Comparison of ENCODE assay signal across 1 cellular context in genomic region chr15:40349163-40349562, GRCh38.
TF ChIP-seq lines count a peak whose summit lies in the region.

No MANE protein-coding gene starts in this region.

TF ChIP-seq in IMR-90, 13 proteins besides CTCF, POLR2A, EP300 and RAD21:
- TF ChIP-seq USF2 (IDR thresholded peaks at IDR 0.05; ENCODE audit: low read depth, low read length) (no peak), MAFK (IDR thresholded peaks at IDR 0.05; ENCODE audit: low read depth, low read length) (no peak), MXI1 (IDR thresholded peaks at IDR 0.05; ENCODE audit: borderline replicate concordance, low read depth, low read length) (no peak), BHLHE40 (IDR thresholded peaks at IDR 0.05; ENCODE audit: low read depth, low read length) (no peak), ELK1 (IDR thresholded peaks at IDR 0.05; ENCODE audit: borderline replicate concordance, low read depth, low read length) (no peak), CHD1 (IDR thresholded peaks at IDR 0.05; ENCODE audit: low read depth, low read length) (no peak), NFE2L2 (IDR thresholded peaks at IDR 0.05; ENCODE audit: low read depth, low read length) (no peak), FOS (IDR thresholded peaks at IDR 0.05; ENCODE audit: low read depth, low read length) (no peak), SMC3 (IDR thresholded peaks at IDR 0.05; ENCODE audit: low read depth, low read length) (no peak), MAZ (IDR thresholded peaks at IDR 0.05; ENCODE audit: borderline replicate concordance, low read depth, low read length) (no peak), RFX5 (IDR thresholded peaks at IDR 0.05; ENCODE audit: low read depth, low read length) (no peak), CEBPB (IDR thresholded peaks at IDR 0.05; ENCODE audit: low read depth, low read length) (no peak), RCOR1 (IDR thresholded peaks at IDR 0.05; ENCODE audit: insufficient replicate concordance, low read length) (no peak)
